8 cellular contexts compared by ENCODE assay signal in the genomic region with DNA sequence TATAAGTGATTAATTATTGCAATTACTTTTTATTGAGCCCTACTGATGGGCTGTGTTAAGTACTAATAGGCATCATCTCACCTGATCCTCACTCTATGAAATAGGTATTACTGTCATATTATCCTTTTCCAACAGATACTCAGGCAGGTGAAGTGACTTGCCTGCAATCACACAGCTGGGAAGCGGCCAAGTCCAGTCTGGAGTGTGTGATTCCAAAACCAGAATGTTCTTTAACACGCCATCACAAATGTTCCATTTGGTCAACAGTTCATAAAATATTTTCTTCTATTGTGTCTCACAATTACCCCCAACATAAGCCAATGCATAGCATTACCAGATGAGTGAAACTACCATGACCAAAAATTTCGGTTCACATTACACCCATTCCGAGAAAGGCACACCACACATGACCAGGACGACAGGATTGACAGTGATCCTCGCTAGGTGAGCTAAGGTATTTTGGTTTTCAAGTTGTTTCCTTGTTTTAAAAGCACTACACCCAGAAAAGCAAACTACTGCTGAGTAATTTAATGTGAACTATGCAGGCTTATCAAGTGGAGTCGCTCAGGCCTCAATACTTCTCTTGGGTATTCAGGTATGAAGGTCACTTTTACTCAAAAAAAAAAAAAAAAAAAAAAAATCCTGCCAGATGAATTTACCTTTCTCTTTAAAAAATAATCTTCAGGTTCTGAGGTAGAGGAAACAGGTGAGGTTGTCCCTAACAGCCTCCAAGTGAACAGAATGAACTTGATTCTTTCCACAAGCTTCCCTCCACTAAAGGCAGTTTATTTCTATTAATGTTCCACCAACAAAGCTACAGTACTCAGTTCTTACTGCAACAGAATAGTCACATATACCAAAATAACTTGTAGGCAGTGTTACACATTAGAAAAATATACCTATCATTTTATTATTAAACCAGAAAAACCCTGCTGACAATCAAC. TPM values are rescaled to one million over a fixed set of nuclear protein-coding genes. Genes with fewer than 3 reads are reported as not detected.
DNase-seq lines count a peak whose midpoint lies in the region; ATAC-seq and TF ChIP-seq lines count a peak whose summit lies in the region.

No MANE protein-coding gene starts in this region.

- no peak for DNase-seq in activated naive CD4-positive, alpha-beta T cell treated with anti-CD3 and anti-CD28 coated beads, Interleukin-2, amount 10 ng/mL, durations not matched to agents 7 days and 5 days
- DNase-seq in activated naive CD4-positive, alpha-beta T cell (lab: John Stamatoyannopoulos, UW) = no peak
- DNase-seq in mammary epithelial cell = no peak
- no peak for DNase-seq in memory B cell (ENCODE audit: low spot score in 2 of 2)
- DNase-seq in tibial nerve (ENCODE audit: low spot score in 2 of 2) = no peak
- DNase-seq in Karpas-422 = no peak

- TF ChIP-seq POLR2A in tibial nerve (IDR thresholded peaks at IDR 0.05) = no peak

- peak overlapping the region; percentile 6 for H3K4me3 Mint-ChIP-seq in activated naive CD4-positive, alpha-beta T cell treated with anti-CD3 and anti-CD28 coated beads, Interleukin-2, amount 10 ng/mL, durations not matched to agents 7 days and 5 days
- H3K4me3 Mint-ChIP-seq in memory B cell = peak overlapping the region; percentile 89

- H3K36me3 ChIP-seq in mammary epithelial cell (ENCODE audit: insufficient read depth, low read length) = no peaks in the 10 kb centered on the region
- H3K36me3 ChIP-seq in tibial nerve = no peaks in the 10 kb centered on the region
- no peaks in the 10 kb centered on the region for H3K36me3 ChIP-seq in Karpas-422 (ENCODE audit: insufficient read depth, low read length)

- H3K79me2 ChIP-seq in mammary epithelial cell (ENCODE audit: insufficient read depth, low read length) (peaks cover 75% of the 10 kb centered on the region), Karpas-422 (ENCODE audit: low read length) (no peaks in the 10 kb centered on the region)

- H4K20me1 ChIP-seq in mammary epithelial cell (ENCODE audit: insufficient read depth, low read length) = no peaks in the 10 kb centered on the region
- no peaks in the 10 kb centered on the region for H4K20me1 ChIP-seq in Karpas-422 (ENCODE audit: insufficient read depth, low read depth, low read length)

- in situ Hi-C loops in mammary epithelial cell (cut with MboI; ENCODE audit: low sequenced_read_pairs in 2 of 2) = loop anchor here in 1 of 2 donors (25.0 kb wide), 1 partner anchor 344 kb away; a partner anchor contains a TSS

- WGBS in mammary epithelial cell (ENCODE audit: low coverage, missing lambda C conversion rate) = 65% methylated on average over 7 of the region's 7 CpGs
- WGBS in tibial nerve, 2 donors = 70 to 73% methylated on average over 7 of the region's 7 CpGs

- H3K4me2 ChIP-seq in mammary epithelial cell (ENCODE audit: insufficient read depth, low read depth, low read length) (peak overlapping the region; percentile 79), Karpas-422 (ENCODE audit: low read depth, low read length, poor library complexity, severe bottlenecking) (no peak overlapping the region)

- H3K27me3 ChIP-seq in mammary epithelial cell (ENCODE audit: insufficient read depth, low read length) = no peaks in the 10 kb centered on the region
- H3K27me3 ChIP-seq in tibial nerve = no peaks in the 10 kb centered on the region
- H3K27me3 ChIP-seq in Karpas-422 (ENCODE audit: low read length) = no peaks in the 10 kb centered on the region

- TF ChIP-seq CTCF in mammary epithelial cell (conservative IDR thresholded peaks at IDR 0.05 in 1 of 2, IDR thresholded peaks at IDR 0.05 in 1 of 2; ENCODE audit: extremely low read depth in 1 of 2, insufficient read depth in 1 of 2, low read depth in 1 of 2, low read length in 2 of 2) = no peak
- no peak for TF ChIP-seq CTCF in tibial nerve (IDR thresholded peaks at IDR 0.05)

- H3K4me1 ChIP-seq in mammary epithelial cell (ENCODE audit: insufficient read depth, low read length) (peaks cover 65% of the 10 kb centered on the region), tibial nerve (peaks cover 0 to 76% (median 61%) of the 10 kb centered on the region in 4 donors), Karpas-422 (ENCODE audit: low read length) (peaks cover 15% of the 10 kb centered on the region)

- H3K4me1 Mint-ChIP-seq in activated naive CD4-positive, alpha-beta T cell treated with anti-CD3 and anti-CD28 coated beads, Interleukin-2, amount 10 ng/mL, durations not matched to agents 7 days and 5 days = peaks cover 86% of the 10 kb centered on the region
- H3K4me1 Mint-ChIP-seq in memory B cell = peaks cover 58% of the 10 kb centered on the region

- no peak overlapping the region for H2AFZ ChIP-seq in mammary epithelial cell (ENCODE audit: low read depth, low read length)
- no peak overlapping the region for H2AFZ ChIP-seq in Karpas-422 (ENCODE audit: low read length)

- peaks cover 28% of the 10 kb centered on the region for H3K27me3 Mint-ChIP-seq in activated naive CD4-positive, alpha-beta T cell treated with anti-CD3 and anti-CD28 coated beads, Interleukin-2, amount 10 ng/mL, durations not matched to agents 7 days and 5 days
- H3K27me3 Mint-ChIP-seq in memory B cell = no peaks in the 10 kb centered on the region

- dilution Hi-C loops in mammary epithelial cell (cut with HindIII; ENCODE audit: low sequenced_read_pairs) = no loop called here

- H3K36me3 Mint-ChIP-seq in activated naive CD4-positive, alpha-beta T cell treated with anti-CD3 and anti-CD28 coated beads, Interleukin-2, amount 10 ng/mL, durations not matched to agents 7 days and 5 days = peaks cover 26% of the 10 kb centered on the region
- no peaks in the 10 kb centered on the region for H3K36me3 Mint-ChIP-seq in memory B cell

- H3K4me3 ChIP-seq in mammary epithelial cell (replicated peaks in 1 of 3; ENCODE audit: insufficient read depth in 1 of 3, low read depth in 2 of 3, low read length in 3 of 3) (peak overlapping the region; percentile 83 to 89 (median 86)), tibial nerve (peak overlapping the region in 1 of 4 donors; percentile 81), Karpas-422 (ENCODE audit: low read length) (no peak overlapping the region)

- H3K27ac Mint-ChIP-seq in activated naive CD4-positive, alpha-beta T cell treated with anti-CD3 and anti-CD28 coated beads, Interleukin-2, amount 10 ng/mL, durations not matched to agents 7 days and 5 days = no peak overlapping the region
- H3K27ac Mint-ChIP-seq in memory B cell = peak overlapping the region; percentile 24

- no peak for TF ChIP-seq EP300 in tibial nerve (IDR thresholded peaks at IDR 0.05)

- H3K9me3 Mint-ChIP-seq in activated naive CD4-positive, alpha-beta T cell treated with anti-CD3 and anti-CD28 coated beads, Interleukin-2, amount 10 ng/mL, durations not matched to agents 7 days and 5 days = no peaks in the 10 kb centered on the region
- no peaks in the 10 kb centered on the region for H3K9me3 Mint-ChIP-seq in memory B cell

- no TSS peak for BruUV-seq in mammary epithelial cell (replicated peaks; lab: Mats Ljungman, UMichigan)

- H3K9me2 ChIP-seq in Karpas-422 (replicated peaks; ENCODE audit: insufficient read depth, low read length) = no peaks in the 10 kb centered on the region

- peak overlapping the region; percentile 99 for H3K27ac ChIP-seq in mammary epithelial cell (ENCODE audit: insufficient read depth, low read depth, low read length)
- H3K27ac ChIP-seq in tibial nerve = peak overlapping the region in 3 of 4 donors; percentile 89 to 98 (median 95)
- H3K27ac ChIP-seq in Karpas-422 (ENCODE audit: low read length) = no peak overlapping the region

- peak overlapping the region; percentile 100 for H3K9ac ChIP-seq in mammary epithelial cell (ENCODE audit: insufficient read depth, low read length)
- H3K9ac ChIP-seq in Karpas-422 (ENCODE audit: low read length) = no peak overlapping the region

- peaks cover 4% of the 10 kb centered on the region for H3K9me3 ChIP-seq in mammary epithelial cell (replicated peaks; ENCODE audit: insufficient read depth, low read length)
- peaks cover 0 to 4% (median 0%) of the 10 kb centered on the region in 4 donors for H3K9me3 ChIP-seq in tibial nerve
- no peaks in the 10 kb centered on the region for H3K9me3 ChIP-seq in Karpas-422 (ENCODE audit: low read length)

- CTCF ChIA-PET in activated naive CD4-positive, alpha-beta T cell treated with anti-CD3 and anti-CD28 coated beads, Interleukin-2, amount 10 ng/mL, durations not matched to agents 7 days and 5 days (lab: Charles Lee) = no interaction called here
- CTCF ChIA-PET in mammary epithelial cell (lab: Charles Lee; ENCODE audit: low non-redundant PET) = interaction anchor here (0.7 kb wide), 1 partner anchor 73 kb away, joined by 3 read pairs; a partner anchor contains a TSS

- intact Hi-C loops in mammary epithelial cell (cut with micrococcal nuclease) = loop anchor here (2.0 kb wide), 1 partner anchor 31 kb away; no protein-coding TSS in a partner anchor

- ATAC-seq in memory B cell (ENCODE audit: low read depth) (no peak), HG03457 (IDR thresholded peaks at IDR 0.05; ENCODE audit: unreplicated experiment) (no peak), HG03520 (IDR thresholded peaks at IDR 0.05; ENCODE audit: unreplicated experiment) (no peak)

RNA-seq across cellular contexts. Expression of a gene that starts 2.4 kb away (rescaled TPM):
- total RNA-seq in mammary epithelial cell = 10 to 100 TPM; 30.8 to 60.7 TPM
- 56.7 TPM for polyA plus RNA-seq in mammary epithelial cell
- 35.7 TPM for polyA minus RNA-seq in mammary epithelial cell
- 10 to 100 TPM; 24.5 to 28.4 (median 25.8) TPM for total RNA-seq in tibial nerve
- total RNA-seq in Karpas-422 (2014; rRNA removed; shearing (Covaris generic); ENCODE audit: low replicate concordance) = not detected in 2 replicates

RNA-seq across cellular contexts. Expression of a gene that starts 58.2 kb away (rescaled TPM):
- total RNA-seq in mammary epithelial cell (10 to 100 TPM; 52.1 to 59.7 TPM), tibial nerve (10 to 100 TPM; 10.3 to 22.5 (median 16.9) TPM)
- polyA plus RNA-seq in mammary epithelial cell = 22.5 TPM
- 105 TPM for polyA minus RNA-seq in mammary epithelial cell
- total RNA-seq in Karpas-422 (2014; rRNA removed; shearing (Covaris generic); ENCODE audit: low replicate concordance) = 19.4 and 42.9 TPM in 2 replicates

Comparison
In these comparisons a context has a peak if more than half of its experiments do, and no peak if none do; other contexts are left out.
1. RNA of a gene that starts 2.4 kb away (total RNA-seq): 30.8 to 60.7 TPM in mammary epithelial cell and 24.5 to 28.4 TPM in tibial nerve; not detected in Karpas-422; every median in the first group is over 10 times any median in the second.